Comparison of ENCODE assay signal across 1 cellular context in genomic region chr15:44882499-44882968, GRCh38.
TF ChIP-seq lines count a peak whose summit lies in the region.

No MANE protein-coding gene starts in this region.

TF ChIP-seq in GM23338, 12 proteins besides CTCF, POLR2A, EP300 and RAD21 (continued from another document):
- TF ChIP-seq, protein P1, sequence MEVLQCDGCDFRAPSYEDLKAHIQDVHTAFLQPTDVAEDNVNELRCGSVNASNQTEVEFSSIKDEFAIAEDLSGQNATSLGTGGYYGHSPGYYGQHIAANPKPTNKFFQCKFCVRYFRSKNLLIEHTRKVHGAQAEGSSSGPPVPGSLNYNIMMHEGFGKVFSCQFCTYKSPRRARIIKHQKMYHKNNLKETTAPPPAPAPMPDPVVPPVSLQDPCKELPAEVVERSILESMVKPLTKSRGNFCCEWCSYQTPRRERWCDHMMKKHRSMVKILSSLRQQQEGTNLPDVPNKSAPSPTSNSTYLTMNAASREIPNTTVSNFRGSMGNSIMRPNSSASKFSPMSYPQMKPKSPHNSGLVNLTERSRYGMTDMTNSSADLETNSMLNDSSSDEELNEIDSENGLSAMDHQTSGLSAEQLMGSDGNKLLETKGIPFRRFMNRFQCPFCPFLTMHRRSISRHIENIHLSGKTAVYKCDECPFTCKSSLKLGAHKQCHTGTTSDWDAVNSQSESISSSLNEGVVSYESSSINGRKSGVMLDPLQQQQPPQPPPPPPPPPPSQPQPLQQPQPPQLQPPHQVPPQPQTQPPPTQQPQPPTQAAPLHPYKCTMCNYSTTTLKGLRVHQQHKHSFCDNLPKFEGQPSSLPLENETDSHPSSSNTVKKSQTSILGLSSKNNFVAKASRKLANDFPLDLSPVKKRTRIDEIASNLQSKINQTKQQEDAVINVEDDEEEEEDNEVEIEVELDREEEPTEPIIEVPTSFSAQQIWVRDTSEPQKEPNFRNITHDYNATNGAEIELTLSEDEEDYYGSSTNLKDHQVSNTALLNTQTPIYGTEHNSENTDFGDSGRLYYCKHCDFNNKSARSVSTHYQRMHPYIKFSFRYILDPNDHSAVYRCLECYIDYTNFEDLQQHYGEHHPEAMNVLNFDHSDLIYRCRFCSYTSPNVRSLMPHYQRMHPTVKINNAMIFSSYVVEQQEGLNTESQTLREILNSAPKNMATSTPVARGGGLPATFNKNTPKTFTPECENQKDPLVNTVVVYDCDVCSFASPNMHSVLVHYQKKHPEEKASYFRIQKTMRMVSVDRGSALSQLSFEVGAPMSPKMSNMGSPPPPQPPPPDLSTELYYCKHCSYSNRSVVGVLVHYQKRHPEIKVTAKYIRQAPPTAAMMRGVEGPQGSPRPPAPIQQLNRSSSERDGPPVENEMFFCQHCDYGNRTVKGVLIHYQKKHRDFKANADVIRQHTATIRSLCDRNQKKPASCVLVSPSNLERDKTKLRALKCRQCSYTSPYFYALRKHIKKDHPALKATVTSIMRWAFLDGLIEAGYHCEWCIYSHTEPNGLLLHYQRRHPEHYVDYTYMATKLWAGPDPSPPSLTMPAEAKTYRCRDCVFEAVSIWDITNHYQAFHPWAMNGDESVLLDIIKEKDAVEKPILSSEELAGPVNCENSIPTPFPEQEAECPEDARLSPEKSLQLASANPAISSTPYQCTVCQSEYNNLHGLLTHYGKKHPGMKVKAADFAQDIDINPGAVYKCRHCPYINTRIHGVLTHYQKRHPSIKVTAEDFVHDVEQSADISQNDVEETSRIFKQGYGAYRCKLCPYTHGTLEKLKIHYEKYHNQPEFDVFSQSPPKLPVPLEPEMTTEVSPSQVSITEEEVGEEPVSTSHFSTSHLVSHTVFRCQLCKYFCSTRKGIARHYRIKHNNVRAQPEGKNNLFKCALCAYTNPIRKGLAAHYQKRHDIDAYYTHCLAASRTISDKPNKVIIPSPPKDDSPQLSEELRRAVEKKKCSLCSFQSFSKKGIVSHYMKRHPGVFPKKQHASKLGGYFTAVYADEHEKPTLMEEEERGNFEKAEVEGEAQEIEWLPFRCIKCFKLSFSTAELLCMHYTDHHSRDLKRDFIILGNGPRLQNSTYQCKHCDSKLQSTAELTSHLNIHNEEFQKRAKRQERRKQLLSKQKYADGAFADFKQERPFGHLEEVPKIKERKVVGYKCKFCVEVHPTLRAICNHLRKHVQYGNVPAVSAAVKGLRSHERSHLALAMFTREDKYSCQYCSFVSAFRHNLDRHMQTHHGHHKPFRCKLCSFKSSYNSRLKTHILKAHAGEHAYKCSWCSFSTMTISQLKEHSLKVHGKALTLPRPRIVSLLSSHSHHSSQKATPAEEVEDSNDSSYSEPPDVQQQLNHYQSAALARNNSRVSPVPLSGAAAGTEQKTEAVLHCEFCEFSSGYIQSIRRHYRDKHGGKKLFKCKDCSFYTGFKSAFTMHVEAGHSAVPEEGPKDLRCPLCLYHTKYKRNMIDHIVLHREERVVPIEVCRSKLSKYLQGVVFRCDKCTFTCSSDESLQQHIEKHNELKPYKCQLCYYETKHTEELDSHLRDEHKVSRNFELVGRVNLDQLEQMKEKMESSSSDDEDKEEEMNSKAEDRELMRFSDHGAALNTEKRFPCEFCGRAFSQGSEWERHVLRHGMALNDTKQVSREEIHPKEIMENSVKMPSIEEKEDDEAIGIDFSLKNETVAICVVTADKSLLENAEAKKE (CRISPR knock-in tag; IDR thresholded peaks at IDR 0.05), result no peak
- no peak for TF ChIP-seq EZH2phosphoT487 (IDR thresholded peaks at IDR 0.05; ENCODE audit: unreplicated experiment)
- no peak for TF ChIP-seq CREB1 (CRISPR knock-in tag; IDR thresholded peaks at IDR 0.05; ENCODE audit: low read depth)
- TF ChIP-seq JUNB (IDR thresholded peaks at IDR 0.05; ENCODE audit: unreplicated experiment), result no peak
- no peak for TF ChIP-seq EZH2 (IDR thresholded peaks at IDR 0.05; ENCODE audit: low read depth, unreplicated experiment)
- no peak for TF ChIP-seq ZNF331 (CRISPR knock-in tag; IDR thresholded peaks at IDR 0.05; ENCODE audit: low read depth)
- TF ChIP-seq NANOG (IDR thresholded peaks at IDR 0.05; ENCODE audit: borderline replicate concordance), result no peak
- TF ChIP-seq ZNF114 (CRISPR knock-in tag; IDR thresholded peaks at IDR 0.05), result no peak
- no peak for TF ChIP-seq POLR2AphosphoS5 (IDR thresholded peaks at IDR 0.05; ENCODE audit: low read depth)
- no peak for TF ChIP-seq ETS1 (IDR thresholded peaks at IDR 0.05)
- no peak for TF ChIP-seq STAT1 (IDR thresholded peaks at IDR 0.05; ENCODE audit: unreplicated experiment)
